In the genomic region with DNA sequence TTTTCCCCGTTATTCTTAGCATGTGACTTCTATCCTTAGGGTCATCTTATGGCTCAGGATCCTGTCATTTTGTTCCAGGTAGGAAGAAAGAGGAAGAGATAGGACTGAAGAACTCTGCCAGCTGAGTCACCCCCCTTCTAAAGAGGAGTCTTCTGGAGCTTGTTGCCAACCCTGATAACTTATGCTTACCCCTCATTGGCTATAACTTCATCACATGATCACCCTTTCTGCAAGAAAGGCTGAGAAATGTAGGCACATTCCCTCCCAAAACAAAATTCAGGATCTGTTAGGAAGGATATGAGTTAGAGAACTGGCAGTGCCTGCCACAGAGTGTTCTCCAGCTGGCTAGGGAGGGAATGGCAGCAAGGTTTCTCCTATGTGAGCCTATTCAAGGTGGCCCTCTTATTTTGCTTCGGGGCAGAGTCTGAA, we compare ENCODE assay signal across 19 cellular contexts. TPM values are rescaled to one million over a fixed set of nuclear protein-coding genes. Genes with fewer than 3 reads are reported as not detected.
DNase-seq lines count a peak whose midpoint lies in the region; ATAC-seq, FAIRE-seq and TF ChIP-seq lines count a peak whose summit lies in the region.
"Had no signal": no experiment of that assay in that cellular context is flagged by ENCODE, and none has a peak within 500 bp of the region (broad histone marks: within the 10 kb centered on the region; RNA-seq: fewer than 3 reads in every experiment).

No MANE protein-coding gene starts in this region.

- DNase-seq in HFFc6 (no peak), urothelium cell line (ENCODE audit: low spot score) (no peak), osteoblast (ENCODE audit: insufficient read length, low spot score, missing footprints) (no peak)
- DNase-seq: activated CD4-positive, CD25-positive, alpha-beta regulatory T cell treated with anti-CD3 and anti-CD28 coated beads, Interleukin-2, amount 50 U/mL, for 72 hours; activated CD8-positive, alpha-beta memory T cell treated with anti-CD3 and anti-CD28 coated beads for 24 hours; central memory CD4-positive, alpha-beta T cell; COR-L47; KG1; NCI-H1048; NCI-H2107; NCI-H524; SHP77 treated with DMSO at 0.1 percent for 48 hours; stimulated activated CD4-positive, alpha-beta T cell treated with anti-CD3 and anti-CD28 coated beads, Interleukin-2, amount 100 ng/mL, for 24 hours; stomach had no signal

- peak; percentile 26; the same call in 1 of the 3 replicates for ATAC-seq in SK-N-SH treated with all-trans-retinoic acid at 6 μM for 48 hours
- ATAC-seq in esophagus mucosa: peak; percentile 19
- no peak for ATAC-seq in GM18858 (IDR thresholded peaks at IDR 0.05; ENCODE audit: unreplicated experiment)

- FAIRE-seq in urothelium cell line (lab: Jason Lieb, UNC): no peak

- no peaks in the 10 kb centered on the region for H3K4me1 ChIP-seq in osteoblast (ENCODE audit: insufficient read depth, low read length)
- H3K4me1 ChIP-seq: stomach had no signal

- H3K4me1 Mint-ChIP-seq in HFFc6 (ENCODE audit: low read depth): no peaks in the 10 kb centered on the region
- H3K4me1 Mint-ChIP-seq in nephron: no peaks in the 10 kb centered on the region

- no peak overlapping the region for H2AFZ ChIP-seq in osteoblast (ENCODE audit: low read length)

- H4K20me1 ChIP-seq in osteoblast (ENCODE audit: insufficient read depth, low read length): peaks cover 5% of the 10 kb centered on the region

- H3K27ac ChIP-seq in osteoblast (ENCODE audit: low read depth, low read length): no peak overlapping the region
- H3K27ac ChIP-seq: stomach had no signal

- peaks cover 5% of the 10 kb centered on the region for H3K79me2 ChIP-seq in osteoblast (ENCODE audit: insufficient read depth, low read length)

- H3K27me3 Mint-ChIP-seq in HFFc6 (ENCODE audit: insufficient read depth) (peaks cover 3% of the 10 kb centered on the region; the same call in 1 of the 2 replicates), nephron (ENCODE audit: low read depth) (no peaks in the 10 kb centered on the region)

- H3K27me3 ChIP-seq in osteoblast (ENCODE audit: insufficient read depth, low read length): no peaks in the 10 kb centered on the region
- H3K27me3 ChIP-seq: stomach had no signal

- H3K4me3 Mint-ChIP-seq in HFFc6: no peak overlapping the region
- no peak overlapping the region for H3K4me3 Mint-ChIP-seq in nephron
- H3K4me3 Mint-ChIP-seq: T-helper 1 cell treated with Interleukin-12 subunit alpha and Interleukin-12 subunit beta and Interleukin-4 antibody, amounts not matched to agents 30 μg/mL and 1 μg/mL, for 36 hours had no signal

- H3K36me3 ChIP-seq in osteoblast (ENCODE audit: insufficient read depth, low read length): peaks cover 54% of the 10 kb centered on the region

- H3K27ac Mint-ChIP-seq in HFFc6 (peak overlapping the region; percentile 44; the same call in 1 of the 2 replicates), nephron (peak overlapping the region; percentile 14 to 58 (median 17))
- H3K27ac Mint-ChIP-seq: T-helper 1 cell treated with Interleukin-12 subunit alpha and Interleukin-12 subunit beta and Interleukin-4 antibody, amounts not matched to agents 30 μg/mL and 1 μg/mL, for 36 hours had no signal

- no peak overlapping the region for H3K4me2 ChIP-seq in osteoblast (ENCODE audit: insufficient read depth, low read length)

- H3K36me3 Mint-ChIP-seq in HFFc6 (ENCODE audit: low read depth) (peaks cover 35% of the 10 kb centered on the region), nephron (ENCODE audit: low read depth) (peaks cover 54% of the 10 kb centered on the region)

- no peaks in the 10 kb centered on the region for H3K9me3 ChIP-seq in osteoblast (ENCODE audit: low read depth, low read length)
- H3K9me3 ChIP-seq: stomach had no signal

- no peak for TF ChIP-seq CTCF in HFFc6 (IDR thresholded peaks at IDR 0.05)
- no peak for TF ChIP-seq CTCF in nephron (IDR thresholded peaks at IDR 0.05; ENCODE audit: unreplicated experiment in 3 of 3)
- no peak for TF ChIP-seq CTCF in osteoblast (IDR thresholded peaks at IDR 0.05; ENCODE audit: extremely low read depth, low read depth, low read length)

- no peak overlapping the region for H3K4me3 ChIP-seq in osteoblast (ENCODE audit: insufficient read depth, low read length)
- H3K4me3 ChIP-seq: stomach had no signal

- H3K9me3 Mint-ChIP-seq in HFFc6: no peaks in the 10 kb centered on the region
- no peaks in the 10 kb centered on the region for H3K9me3 Mint-ChIP-seq in nephron
- H3K9me3 Mint-ChIP-seq: T-helper 1 cell treated with Interleukin-12 subunit alpha and Interleukin-12 subunit beta and Interleukin-4 antibody, amounts not matched to agents 30 μg/mL and 1 μg/mL, for 36 hours had no signal

TF ChIP-seq in SK-N-SH treated with all-trans-retinoic acid at 6 μM for 48 hours, 23 proteins besides CTCF, POLR2A, EP300 and RAD21:
- TF ChIP-seq CREB5 (CRISPR knock-in tag; IDR thresholded peaks at IDR 0.05; ENCODE audit: low read depth): no peak
- TF ChIP-seq ZFP3 (CRISPR knock-in tag; IDR thresholded peaks at IDR 0.05): no peak
- TF ChIP-seq, protein P1, sequence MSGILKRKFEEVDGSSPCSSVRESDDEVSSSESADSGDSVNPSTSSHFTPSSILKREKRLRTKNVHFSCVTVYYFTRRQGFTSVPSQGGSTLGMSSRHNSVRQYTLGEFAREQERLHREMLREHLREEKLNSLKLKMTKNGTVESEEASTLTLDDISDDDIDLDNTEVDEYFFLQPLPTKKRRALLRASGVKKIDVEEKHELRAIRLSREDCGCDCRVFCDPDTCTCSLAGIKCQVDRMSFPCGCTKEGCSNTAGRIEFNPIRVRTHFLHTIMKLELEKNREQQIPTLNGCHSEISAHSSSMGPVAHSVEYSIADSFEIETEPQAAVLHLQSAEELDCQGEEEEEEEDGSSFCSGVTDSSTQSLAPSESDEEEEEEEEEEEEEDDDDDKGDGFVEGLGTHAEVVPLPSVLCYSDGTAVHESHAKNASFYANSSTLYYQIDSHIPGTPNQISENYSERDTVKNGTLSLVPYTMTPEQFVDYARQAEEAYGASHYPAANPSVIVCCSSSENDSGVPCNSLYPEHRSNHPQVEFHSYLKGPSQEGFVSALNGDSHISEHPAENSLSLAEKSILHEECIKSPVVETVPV (CRISPR knock-in tag; IDR thresholded peaks at IDR 0.05): no peak
- no peak for TF ChIP-seq ZNF565 (CRISPR knock-in tag; conservative IDR thresholded peaks at IDR 0.05; ENCODE audit: low read depth)
- TF ChIP-seq CSDC2 (CRISPR knock-in tag; IDR thresholded peaks at IDR 0.05): no peak
- no peak for TF ChIP-seq ISL1 (CRISPR knock-in tag; IDR thresholded peaks at IDR 0.05)
- no peak for TF ChIP-seq ZFP30 (CRISPR knock-in tag; IDR thresholded peaks at IDR 0.05)
- TF ChIP-seq TCF4 (CRISPR knock-in tag; IDR thresholded peaks at IDR 0.05; ENCODE audit: borderline replicate concordance): no peak
- no peak for TF ChIP-seq ESRRG (CRISPR knock-in tag; IDR thresholded peaks at IDR 0.05)

RNA-seq across cellular contexts. Expression of gene ARFGEF2, which starts 35.6 kb away (rescaled TPM):
- total RNA-seq in HFFc6 (2021; fragmentation: NEBNext Ultra II Directional; extraction: Animal tissue kit (Norgen Biotek cat#: 25700)): 10 to 100 TPM; 25.4 to 28.3 (median 26.2) TPM
- total RNA-seq in esophagus mucosa: 22.6 TPM
- 42.0 and 47.7 TPM in 2 replicates for total RNA-seq in osteoblast
